Comparison of ENCODE assay signal across 1 cellular context in the genomic region with DNA sequence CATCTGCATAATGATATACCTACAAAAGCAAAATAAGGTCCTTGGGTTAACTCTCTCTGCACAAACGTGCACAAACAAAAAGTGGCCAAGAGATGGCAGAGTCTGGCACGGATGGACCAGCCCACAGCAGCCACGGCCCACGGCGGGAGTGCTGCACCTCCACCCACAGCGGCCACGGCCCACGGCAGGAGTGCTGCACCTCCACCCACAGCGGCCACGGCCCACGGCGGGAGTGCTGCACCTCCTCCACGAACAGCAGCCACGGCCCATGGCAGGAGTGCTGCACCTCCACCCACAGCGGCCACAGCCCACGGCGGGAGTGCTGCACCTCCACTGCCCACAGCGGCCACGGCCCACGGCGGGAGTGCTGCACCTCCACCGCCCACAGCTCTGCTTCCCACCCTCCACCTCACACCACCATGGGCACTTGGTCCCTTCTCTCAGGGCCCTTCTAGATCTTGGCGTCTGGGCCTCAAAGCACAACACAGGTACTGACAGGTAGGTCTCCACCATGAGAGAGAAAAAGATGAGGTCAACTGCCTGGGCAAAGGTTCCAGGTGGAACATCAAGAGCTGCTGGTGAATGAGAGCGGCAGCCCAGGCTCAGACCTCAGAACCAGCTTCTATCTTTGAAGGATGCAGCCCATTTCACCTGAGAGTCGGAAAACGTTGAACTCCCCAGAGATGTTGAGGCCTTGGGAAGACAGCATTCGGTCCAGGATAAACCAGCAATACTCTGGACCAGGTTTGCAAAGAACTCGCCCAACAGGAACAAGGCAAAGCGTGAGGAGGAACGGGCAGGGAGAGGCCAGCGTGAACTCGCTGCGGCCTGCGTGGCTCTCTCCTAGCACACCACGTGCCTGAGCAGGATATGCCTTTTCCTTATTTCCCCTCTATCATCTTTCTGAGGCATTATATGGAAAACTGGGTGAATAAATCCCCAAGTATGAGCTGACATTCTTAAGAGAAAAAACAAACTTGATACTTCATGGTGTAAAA.
A peak's percentile ranks its signal among the peaks of the same experiment; 100 is the strongest.
TF ChIP-seq lines count a peak whose summit lies in the region.

No MANE protein-coding gene starts in this region.

TF ChIP-seq in K562, 482 proteins besides CTCF, POLR2A, EP300 and RAD21:
- TF ChIP-seq, protein P1, sequence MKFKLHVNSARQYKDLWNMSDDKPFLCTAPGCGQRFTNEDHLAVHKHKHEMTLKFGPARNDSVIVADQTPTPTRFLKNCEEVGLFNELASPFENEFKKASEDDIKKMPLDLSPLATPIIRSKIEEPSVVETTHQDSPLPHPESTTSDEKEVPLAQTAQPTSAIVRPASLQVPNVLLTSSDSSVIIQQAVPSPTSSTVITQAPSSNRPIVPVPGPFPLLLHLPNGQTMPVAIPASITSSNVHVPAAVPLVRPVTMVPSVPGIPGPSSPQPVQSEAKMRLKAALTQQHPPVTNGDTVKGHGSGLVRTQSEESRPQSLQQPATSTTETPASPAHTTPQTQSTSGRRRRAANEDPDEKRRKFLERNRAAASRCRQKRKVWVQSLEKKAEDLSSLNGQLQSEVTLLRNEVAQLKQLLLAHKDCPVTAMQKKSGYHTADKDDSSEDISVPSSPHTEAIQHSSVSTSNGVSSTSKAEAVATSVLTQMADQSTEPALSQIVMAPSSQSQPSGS (CRISPR knock-in tag; IDR thresholded peaks at IDR 0.05): no peak
- TF ChIP-seq ZBTB9 (CRISPR knock-in tag; IDR thresholded peaks at IDR 0.05) (peak; percentile 90), NFYB (IDR thresholded peaks at IDR 0.05; ENCODE audit: extremely low read depth, insufficient read length) (no peak), POLR2G (IDR thresholded peaks at IDR 0.05; ENCODE audit: low read depth, low read length) (peak; percentile 66), RBM22 (IDR thresholded peaks at IDR 0.05; ENCODE audit: low read depth, low read length, poor library complexity, severe bottlenecking) (peak; percentile 99), ZNF75A (CRISPR knock-in tag; IDR thresholded peaks at IDR 0.05) (no peak)
- TF ChIP-seq, protein P2, sequence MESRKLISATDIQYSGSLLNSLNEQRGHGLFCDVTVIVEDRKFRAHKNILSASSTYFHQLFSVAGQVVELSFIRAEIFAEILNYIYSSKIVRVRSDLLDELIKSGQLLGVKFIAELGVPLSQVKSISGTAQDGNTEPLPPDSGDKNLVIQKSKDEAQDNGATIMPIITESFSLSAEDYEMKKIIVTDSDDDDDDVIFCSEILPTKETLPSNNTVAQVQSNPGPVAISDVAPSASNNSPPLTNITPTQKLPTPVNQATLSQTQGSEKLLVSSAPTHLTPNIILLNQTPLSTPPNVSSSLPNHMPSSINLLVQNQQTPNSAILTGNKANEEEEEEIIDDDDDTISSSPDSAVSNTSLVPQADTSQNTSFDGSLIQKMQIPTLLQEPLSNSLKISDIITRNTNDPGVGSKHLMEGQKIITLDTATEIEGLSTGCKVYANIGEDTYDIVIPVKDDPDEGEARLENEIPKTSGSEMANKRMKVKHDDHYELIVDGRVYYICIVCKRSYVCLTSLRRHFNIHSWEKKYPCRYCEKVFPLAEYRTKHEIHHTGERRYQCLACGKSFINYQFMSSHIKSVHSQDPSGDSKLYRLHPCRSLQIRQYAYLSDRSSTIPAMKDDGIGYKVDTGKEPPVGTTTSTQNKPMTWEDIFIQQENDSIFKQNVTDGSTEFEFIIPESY (CRISPR knock-in tag; IDR thresholded peaks at IDR 0.05): peak; percentile 73
TF ChIP-seq in K562: peak in this region for 4.
